ENCODE assay signal across 8 cellular contexts in genomic region chr4:146342600-146343192, GRCh38.
DNase-seq lines count a peak whose midpoint lies in the region; ATAC-seq and TF ChIP-seq lines count a peak whose summit lies in the region.

No MANE protein-coding gene starts in this region.

- peak; percentile 47 for DNase-seq in AG10803 (ENCODE audit: low read depth)
- peak; percentile 21 for DNase-seq in GM03348 (ENCODE audit: low spot score)
- DNase-seq in OCI-M1 (lab: John Stamatoyannopoulos, UW), result peak; percentile 79
- DNase-seq in coronary artery (ENCODE audit: low spot score), result no peak
- DNase-seq in neural crest cell (ENCODE audit: low read depth, low spot score), result peak; percentile 15
- DNase-seq in DMS79 treated with DMSO at 0.1 percent for 48 hours (lab: John Stamatoyannopoulos, UW), result no peak
- no peak for DNase-seq in HuH-7.5 (ENCODE audit: low spot score)

- no peaks in the 10 kb centered on the region for H3K36me3 Mint-ChIP-seq in neural crest cell (ENCODE audit: low read depth)

- H3K4me1 Mint-ChIP-seq in neural crest cell, result peaks cover 10% of the 10 kb centered on the region

- no peak for ATAC-seq in GM18868 (IDR thresholded peaks at IDR 0.05; ENCODE audit: unreplicated experiment)

- no peaks in the 10 kb centered on the region for H3K27me3 Mint-ChIP-seq in neural crest cell (ENCODE audit: low read depth)

- H3K27ac ChIP-seq in coronary artery, result no peak overlapping the region

- TF ChIP-seq CTCF in AG10803 (conservative IDR thresholded peaks at IDR 0.05; ENCODE audit: low read length) (peak; percentile 71), coronary artery (IDR thresholded peaks at IDR 0.05) (peak; percentile 29), neural crest cell (conservative IDR thresholded peaks at IDR 0.05) (peak; percentile 87)

- no peak overlapping the region for H3K4me3 Mint-ChIP-seq in neural crest cell

- H3K4me3 ChIP-seq in AG10803 (ENCODE audit: low read length) (no peak overlapping the region), coronary artery (no peak overlapping the region)

- H3K27ac Mint-ChIP-seq in neural crest cell (ENCODE audit: unreplicated experiment), result no peak overlapping the region

- H3K9me3 Mint-ChIP-seq in neural crest cell, result no peaks in the 10 kb centered on the region

Comparison
In these comparisons a context has a peak if more than half of its experiments do, and no peak if none do; other contexts are left out.
1. DNase-seq: peak in AG10803 (single experiment), GM03348 (single experiment), OCI-M1 (single experiment) and neural crest cell (single experiment); none in coronary artery (single experiment), DMS79 treated with DMSO at 0.1 percent for 48 hours (single experiment) and HuH-7.5 (single experiment).
2. CTCF ChIP-seq: peak in every context shown above with its lines; median percentile 87 in neural crest cell; 71 in AG10803; 29 in coronary artery.